In the genomic region with DNA sequence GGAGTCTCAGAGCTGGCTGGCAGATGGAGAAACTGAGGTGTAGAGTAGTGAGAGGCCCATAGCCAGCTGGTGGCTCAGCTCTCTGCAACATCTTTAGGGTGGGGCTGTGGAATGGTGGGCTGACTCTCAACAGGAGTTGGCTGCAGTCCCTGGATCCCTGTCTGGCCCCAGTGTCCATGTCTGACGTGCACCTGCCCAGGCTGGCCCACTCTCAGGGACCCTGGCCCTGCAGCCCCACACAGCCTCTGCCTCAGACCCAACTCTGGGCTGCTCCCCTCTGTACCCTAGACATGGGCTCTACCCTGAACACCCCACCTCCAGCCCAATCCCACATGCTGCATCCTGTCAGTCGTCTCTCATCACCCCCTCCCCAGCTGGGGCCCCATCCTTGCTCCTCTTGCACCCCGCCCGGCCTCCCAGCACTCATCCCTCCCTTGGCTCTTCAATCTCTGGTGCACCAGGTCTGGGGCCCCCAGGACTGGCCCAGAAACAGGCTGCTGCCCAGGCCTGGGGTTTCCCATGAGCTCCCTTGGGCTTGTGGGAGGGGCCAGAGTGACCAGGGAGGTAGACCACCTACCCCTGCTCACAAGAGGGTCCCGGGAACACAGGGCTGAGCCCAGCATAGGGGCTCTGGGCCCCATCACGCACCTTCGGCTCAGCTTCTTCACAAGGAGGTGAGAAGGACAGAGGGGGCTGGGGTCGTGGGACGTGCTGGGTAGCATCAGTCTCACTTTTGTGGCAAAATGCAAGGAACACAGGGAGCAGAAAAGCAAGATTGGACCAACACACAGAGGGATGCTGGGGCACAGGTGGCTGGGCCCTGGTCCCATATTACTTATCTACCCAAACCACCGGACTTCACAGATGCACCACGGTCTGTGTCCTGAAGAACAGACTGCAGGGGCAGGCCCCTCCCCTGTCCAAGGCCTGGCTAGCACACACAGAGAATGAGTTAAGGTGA, we compare ENCODE assay signal across 15 cellular contexts. TPM values are rescaled to one million over a fixed set of nuclear protein-coding genes. Genes with fewer than 3 reads are reported as not detected.
DNase-seq lines count a peak whose midpoint lies in the region; ATAC-seq and TF ChIP-seq lines count a peak whose summit lies in the region.
"Had no signal": no experiment of that assay in that cellular context is flagged by ENCODE, and none has a peak within 500 bp of the region (broad histone marks: within the 10 kb centered on the region; RNA-seq: fewer than 3 reads in every experiment).

No MANE protein-coding gene starts in this region.

- peak overlapping the region in 11 of 12 donors; percentile 47 to 98 (median 92) for H3K27ac ChIP-seq in heart left ventricle
- H3K27ac ChIP-seq in aorta (ENCODE audit: low read depth in 1 of 2, low read length in 2 of 2) = peak overlapping the region; percentile 28 to 84
- no peak overlapping the region for H3K27ac ChIP-seq in body of pancreas
- H3K27ac ChIP-seq: HL-60 had no signal

- DNase-seq in Right ventricle myocardium superior (peak; percentile 39), cardiac septum (ENCODE audit: low spot score) (no peak), heart left ventricle (peak in 2 of 5 donors; percentile 30 to 43), nephron progenitor cell (no peak), aorta (peak; percentile 45 to 76), GM13977 (ENCODE audit: low spot score) (no peak), body of pancreas (no peak), DMS153 treated with DMSO at 0.1 percent for 48 hours (lab: John Stamatoyannopoulos, UW; ENCODE audit: unreplicated experiment) (no peak)
- DNase-seq: activated naive CD4-positive, alpha-beta T cell; DND-41; stimulated activated CD4-positive, alpha-beta T cell treated with anti-CD3 and anti-CD28 coated beads, Interleukin-2, amount 100 ng/mL, for 24 hours; T-helper 17 cell had no signal

- no peaks in the 10 kb centered on the region for H3K9me3 Mint-ChIP-seq in nephron progenitor cell
- H3K9me3 Mint-ChIP-seq: activated CD8-positive, alpha-beta T cell treated with anti-CD3 and anti-CD28 coated beads for 36 hours had no signal

- no peak for TF ChIP-seq POLR2A in heart left ventricle (IDR thresholded peaks at IDR 0.05)
- TF ChIP-seq POLR2A in body of pancreas (IDR thresholded peaks at IDR 0.05) = no peak

- peaks cover 0 to 18% (median 13%) of the 10 kb centered on the region in 9 donors for H3K36me3 ChIP-seq in heart left ventricle
- H3K36me3 ChIP-seq in aorta (ENCODE audit: control insufficient read depth in 1 of 2, insufficient read depth in 2 of 2, low read length in 1 of 2) = no peaks in the 10 kb centered on the region
- H3K36me3 ChIP-seq in body of pancreas (replicated peaks in 1 of 2; ENCODE audit: insufficient read depth in 1 of 2, low read depth in 2 of 2) = no peaks in the 10 kb centered on the region
- H3K36me3 ChIP-seq: MG63 had no signal

- no peak for TF ChIP-seq CTCF in heart left ventricle (IDR thresholded peaks at IDR 0.05)
- no peak for TF ChIP-seq CTCF in nephron progenitor cell (IDR thresholded peaks at IDR 0.05)
- no peak for TF ChIP-seq CTCF in GM13977 (IDR thresholded peaks at IDR 0.05; ENCODE audit: extremely low read depth, insufficient read depth, missing control alignments)
- TF ChIP-seq CTCF in body of pancreas (IDR thresholded peaks at IDR 0.05) = no peak

- peaks cover 29% of the 10 kb centered on the region for H3K4me1 Mint-ChIP-seq in nephron progenitor cell
- H3K4me1 Mint-ChIP-seq: T-helper 17 cell had no signal

- H3K27me3 ChIP-seq in heart left ventricle = no peaks in the 10 kb centered on the region
- H3K27me3 ChIP-seq in aorta (ENCODE audit: control insufficient read depth in 1 of 2, insufficient read depth in 2 of 2, low read length in 1 of 2) = no peaks in the 10 kb centered on the region
- H3K27me3 ChIP-seq in body of pancreas = no peaks in the 10 kb centered on the region
- H3K27me3 ChIP-seq: MG63 had no signal

- peak overlapping the region; percentile 68 for H3K4me3 Mint-ChIP-seq in nephron progenitor cell
- H3K4me3 Mint-ChIP-seq: activated CD8-positive, alpha-beta T cell treated with anti-CD3 and anti-CD28 coated beads for 36 hours had no signal

- H3K36me3 Mint-ChIP-seq in nephron progenitor cell (ENCODE audit: low read depth) = no peaks in the 10 kb centered on the region

- 67 to 77% (median 73%) methylated on average over 11 of the region's 11 CpGs for WGBS in heart left ventricle, 4 donors
- WGBS in aorta, 2 donors = 72 to 73% methylated on average over 11 of the region's 11 CpGs
- whole genome bisulfite sequencing in body of pancreas, 2 donors = 80 to 90% methylated on average over 8 to 11 of the region's 11 CpGs

- ATAC-seq in Right ventricle myocardium superior (ENCODE audit: poor library complexity) (no peak), heart left ventricle (no peak), aorta (ENCODE audit: low FRiP score) (no peak), body of pancreas (no peak)
- ATAC-seq: T-helper 17 cell had no signal

- H3K27me3 Mint-ChIP-seq in nephron progenitor cell (ENCODE audit: low read depth, poor library complexity) = no peaks in the 10 kb centered on the region
- H3K27me3 Mint-ChIP-seq: activated CD8-positive, alpha-beta T cell treated with anti-CD3 and anti-CD28 coated beads for 36 hours; T-helper 17 cell had no signal

- H3K27ac Mint-ChIP-seq in nephron progenitor cell = no peak overlapping the region
- H3K27ac Mint-ChIP-seq: activated CD8-positive, alpha-beta T cell treated with anti-CD3 and anti-CD28 coated beads for 36 hours; T-helper 17 cell had no signal

- peaks cover 4 to 66% (median 46%) of the 10 kb centered on the region in 12 donors for H3K4me1 ChIP-seq in heart left ventricle
- no peaks in the 10 kb centered on the region for H3K4me1 ChIP-seq in aorta (ENCODE audit: control insufficient read depth in 1 of 2, insufficient read depth in 2 of 2, low read length in 2 of 2)
- peaks cover 23% of the 10 kb centered on the region for H3K4me1 ChIP-seq in body of pancreas

- intact Hi-C loops in Right ventricle myocardium superior (cut with DNase I) (no loop called here), cardiac septum (cut with DNase I) (no loop called here), heart left ventricle (cut with DNase I) (loop anchor here in 2 of 10 donors (2.0 to 5.0 kb wide), 2 partner anchors 16 to 97 kb away; partner anchors contain the start of gene DGCR8 (in 1 of the 2)), aorta (cut with DNase I) (loop anchor here in 1 of 2 donors (1.0 kb wide), 1 partner anchor 11 kb away; no protein-coding TSS in a partner anchor), body of pancreas (cut with DNase I) (no loop called here)

- H3K9me3 ChIP-seq in heart left ventricle (no peaks in the 10 kb centered on the region), aorta (ENCODE audit: control insufficient read depth, low read length) (no peaks in the 10 kb centered on the region), body of pancreas (no peaks in the 10 kb centered on the region)
- H3K9me3 ChIP-seq: MG63 had no signal

- in situ Hi-C loops in GM13977 (cut with MboI; ENCODE audit: low pct_unique_long_range_greater_than_20kb, low sequenced_read_pairs, unreplicated experiment) = no loop called here

- H3K4me3 ChIP-seq in heart left ventricle (peak overlapping the region in 5 of 12 donors; percentile 80 to 96 (median 88)), aorta (ENCODE audit: low read length in 2 of 2) (no peak overlapping the region), body of pancreas (no peak overlapping the region)
- H3K4me3 ChIP-seq: MG63 had no signal

RNA-seq across cellular contexts. Expression of gene ARVCF, which starts 31.5 kb away (rescaled TPM):
- total RNA-seq in Right ventricle myocardium superior (31.4 TPM), cardiac septum (46.8 TPM), heart left ventricle (10 to 100 TPM; 21.2 to 46.6 (median 33.3) TPM), aorta (10 to 100 TPM; 59.7 to 64.4 TPM), body of pancreas (100 to 1,000 TPM in 1 of 2 donors, 10 to 100 TPM in 1; 36.6 to 150 TPM)
- polyA plus RNA-seq in heart left ventricle (10 to 100 TPM; 33.0 to 39.2 TPM), aorta (100 to 1,000 TPM in 1 of 2 donors, 10 to 100 TPM in 1; 15.4 to 102 TPM)

RNA-seq across cellular contexts. Expression of gene TANGO2, which starts 35.8 kb away (rescaled TPM):
- total RNA-seq in Right ventricle myocardium superior (62.3 TPM), cardiac septum (84.5 TPM), heart left ventricle (100 to 1,000 TPM in 3 of 9 donors, 10 to 100 TPM in 6; 55.6 to 341 (median 83.7) TPM), aorta (10 to 100 TPM; 35.2 to 45.3 TPM), body of pancreas (10 to 100 TPM; 10.5 to 19.7 TPM)
- polyA plus RNA-seq in heart left ventricle (10 to 100 TPM; 51.3 to 63.0 TPM), aorta (10 to 100 TPM; 24.8 to 38.0 TPM)

RNA-seq across cellular contexts. Expression of gene TXNRD2, which starts 43.5 kb away (rescaled TPM):
- total RNA-seq in Right ventricle myocardium superior (40.4 TPM), cardiac septum (33.3 TPM), heart left ventricle (10 to 100 TPM; 23.5 to 42.5 (median 33.5) TPM), aorta (10 to 100 TPM; 21.0 to 29.5 TPM), body of pancreas (10 to 100 TPM; 22.1 to 23.6 TPM)
- polyA plus RNA-seq in heart left ventricle (10 to 100 TPM; 23.4 to 60.2 TPM), aorta (10 to 100 TPM; 13.3 to 59.0 TPM)

RNA-seq across cellular contexts. Expression of gene COMT, which starts 43.6 kb away (rescaled TPM):
- total RNA-seq in Right ventricle myocardium superior (75.3 TPM), cardiac septum (97.1 TPM), heart left ventricle (100 to 1,000 TPM in 8 of 9 donors, 10 to 100 TPM in 1; 69.7 to 195 (median 119) TPM), aorta (100 to 1,000 TPM; 101 to 111 TPM), body of pancreas (10 to 100 TPM; 85.6 to 98.2 TPM)
- polyA plus RNA-seq in heart left ventricle (100 to 1,000 TPM in 1 of 2 donors, 10 to 100 TPM in 1; 84.7 to 249 TPM), aorta (100 to 1,000 TPM in 1 of 2 donors, 10 to 100 TPM in 1; 96.7 to 176 TPM)

Comparison
In these comparisons a context has a peak if more than half of its experiments do, and no peak if none do; other contexts are left out.
1. DNase-seq: peak in Right ventricle myocardium superior (single experiment) and aorta (2 of 2); none in cardiac septum (single experiment), nephron progenitor cell (single experiment), GM13977 (single experiment), body of pancreas (0 of 4) and DMS153 treated with DMSO at 0.1 percent for 48 hours (single experiment).
2. H3K27ac ChIP-seq: peak in heart left ventricle (11 of 12) and aorta (2 of 2); none in body of pancreas (0 of 4).